Comparison of ENCODE assay signal across 8 cellular contexts in genomic region chr19:49877020-49877878, GRCh38. TPM values are rescaled to one million over a fixed set of nuclear protein-coding genes. Genes with fewer than 3 reads are reported as not detected.
A peak's percentile ranks its signal among the peaks of the same experiment; 100 is the strongest.
DNase-seq lines count a peak whose midpoint lies in the region; ATAC-seq and TF ChIP-seq lines count a peak whose summit lies in the region.

Gene AKT1S1 (minus strand): TSS chr19:49877355. CDS start chr19:49873295, 4,060 bp downstream.
Gene TBC1D17 (plus strand): TSS chr19:49877702. CDS start chr19:49877724, 22 bp downstream.

- H3K27me3 ChIP-seq in heart left ventricle: no peaks in the 10 kb centered on the region

- H3K27ac Mint-ChIP-seq in type B pancreatic cell: no peak within 1 kb of the TSS

- H3K36me3 ChIP-seq in heart left ventricle: peaks cover 2 to 45% (median 38%) of the 10 kb centered on the region in 9 donors

- WGBS in heart left ventricle, 4 donors: 0 to 1% (median 0%) methylated on average over 45 to 61 of the region's 61 CpGs

- H3K36me3 Mint-ChIP-seq in type B pancreatic cell: peaks cover 11% of the 10 kb centered on the region

- no peaks in the 10 kb centered on the region for H3K27me3 Mint-ChIP-seq in type B pancreatic cell

- no peaks in the 10 kb centered on the region for H3K9me3 ChIP-seq in heart left ventricle

- peak; percentile 58 to 70 for TF ChIP-seq POLR2A in heart left ventricle (IDR thresholded peaks at IDR 0.05)

- peak; percentile 65 for ATAC-seq in HG02870 (IDR thresholded peaks at IDR 0.05; ENCODE audit: unreplicated experiment)
- ATAC-seq in heart left ventricle: peak; percentile 84 to 90 (median 87)

- intact Hi-C loops in heart left ventricle (cut with DNase I): loop anchor here in 6 of 10 donors (1.0 to 5.0 kb wide), 10 partner anchors 50 to 424 kb away; partner anchors contain the start of genes AP2A1 (in 3 of the 6), FUZ (in 3 of the 6), ADM5 (in 1 of the 6) and ALDH16A1 (in 1 of the 6)

- no peaks in the 10 kb centered on the region for H3K9me3 Mint-ChIP-seq in type B pancreatic cell

- peaks cover 4% of the 10 kb centered on the region for H3K4me1 Mint-ChIP-seq in type B pancreatic cell (ENCODE audit: unreplicated experiment)

- DNase-seq in GM13977 (ENCODE audit: low spot score): peak; percentile 97
- peak; percentile 99 for DNase-seq in NCI-H146 treated with DMSO at 0.1 percent for 48 hours (lab: John Stamatoyannopoulos, UW; ENCODE audit: unreplicated experiment)
- peak; percentile 98 to 100 (median 99) for DNase-seq in T-helper 1 cell
- peak; percentile 100 for DNase-seq in amniotic epithelial cell (ENCODE audit: low read depth)
- peak; percentile 99 to 100 (median 99) for DNase-seq in heart left ventricle
- DNase-seq in pons (ENCODE audit: low spot score): peak; percentile 100
- peak; percentile 98 for DNase-seq in type B pancreatic cell (ENCODE audit: extremely low spot score, unreplicated experiment)

- TF ChIP-seq CTCF in GM13977 (IDR thresholded peaks at IDR 0.05; ENCODE audit: extremely low read depth, insufficient read depth, missing control alignments): no peak
- no peak for TF ChIP-seq CTCF in heart left ventricle (IDR thresholded peaks at IDR 0.05)
- no peak for TF ChIP-seq CTCF in type B pancreatic cell (conservative IDR thresholded peaks at IDR 0.05)

- H3K4me1 ChIP-seq in heart left ventricle: peaks cover 0 to 30% (median 19%) of the 10 kb centered on the region in 12 donors

- no peak within 1 kb of the TSS for H3K4me3 Mint-ChIP-seq in type B pancreatic cell

- peak within 1 kb of the TSS; percentile 96 to 100 (median 98) for H3K27ac ChIP-seq in heart left ventricle

- in situ Hi-C loops in GM13977 (cut with MboI; ENCODE audit: low pct_unique_long_range_greater_than_20kb, low sequenced_read_pairs, unreplicated experiment): no loop called here

- H3K4me3 ChIP-seq in heart left ventricle: peak within 1 kb of the TSS; percentile 72 to 99 (median 87)

RNA-seq across cellular contexts. Expression of gene AKT1S1, which starts in this region (rescaled TPM):
- 10 to 100 TPM; 25.3 to 46.0 (median 31.2) TPM for total RNA-seq in heart left ventricle
- polyA plus RNA-seq in heart left ventricle: 10 to 100 TPM; 41.9 to 55.1 TPM
- 35.8 and 40.1 TPM in 2 replicates for total RNA-seq in type B pancreatic cell (ENCODE audit: low replicate concordance)

RNA-seq across cellular contexts. Expression of gene TBC1D17, which starts in this region (rescaled TPM):
- total RNA-seq in heart left ventricle (10 to 100 TPM; 30.1 to 54.8 (median 39.8) TPM), type B pancreatic cell (ENCODE audit: low replicate concordance) (33.9 and 45.9 TPM in 2 replicates)
- 10 to 100 TPM; 30.7 to 35.9 TPM for polyA plus RNA-seq in heart left ventricle

Comparison
In these comparisons a context has a peak if more than half of its experiments do, and no peak if none do; other contexts are left out.
1. Peak in every context shown above with its lines: DNase-seq, ATAC-seq, H3K4me3 ChIP-seq and H3K27ac ChIP-seq.